ENCODE assay signal across 8 cellular contexts in genomic region chr13:20127263-20127562, GRCh38. TPM values are rescaled to one million over a fixed set of nuclear protein-coding genes. Genes with fewer than 3 reads are reported as not detected.
A peak's percentile ranks its signal among the peaks of the same experiment; 100 is the strongest.
DNase-seq lines count a peak whose midpoint lies in the region; ATAC-seq, FAIRE-seq and TF ChIP-seq lines count a peak whose summit lies in the region.

No MANE protein-coding gene starts in this region.

- H3K79me2 ChIP-seq in DND-41 (ENCODE audit: insufficient read depth, low read length): no peaks in the 10 kb centered on the region

- peak; percentile 16 for DNase-seq in DND-41
- no peak for DNase-seq in astrocyte of the spinal cord (ENCODE audit: low read depth, low spot score)
- DNase-seq in lower lobe of right lung: no peak
- no peak for DNase-seq in aorta
- no peak for DNase-seq in NCI-H2029 (lab: John Stamatoyannopoulos, UW)
- no peak for DNase-seq in putamen (ENCODE audit: low spot score)
- DNase-seq in frontal cortex (ENCODE audit: low spot score in 2 of 2): no peak

- H3K9me3 ChIP-seq in DND-41 (ENCODE audit: insufficient read depth, low read length, severe bottlenecking) (no peaks in the 10 kb centered on the region), lower lobe of right lung (no peaks in the 10 kb centered on the region), aorta (ENCODE audit: control insufficient read depth, low read length) (no peaks in the 10 kb centered on the region)

- H3K27me3 ChIP-seq in DND-41 (ENCODE audit: insufficient read depth, low read length, poor library complexity): peaks cover 22% of the 10 kb centered on the region
- H3K27me3 ChIP-seq in lower lobe of right lung (ENCODE audit: low read depth): peaks cover 26% of the 10 kb centered on the region
- no peaks in the 10 kb centered on the region for H3K27me3 ChIP-seq in aorta (ENCODE audit: control insufficient read depth in 1 of 2, insufficient read depth in 2 of 2, low read length in 1 of 2)

- peak overlapping the region; percentile 47 for H3K9ac ChIP-seq in DND-41 (ENCODE audit: low read depth, low read length)

- peak overlapping the region in 1 of 2 experiments; percentile 54; a peak in 2 of 4 replicates for H3K4me3 ChIP-seq in DND-41 (ENCODE audit: low read depth in 1 of 2, low read length in 2 of 2)
- peak overlapping the region; percentile 42 for H3K4me3 ChIP-seq in astrocyte of the spinal cord (ENCODE audit: low read depth, low read length)
- H3K4me3 ChIP-seq in lower lobe of right lung: peak overlapping the region; percentile 57
- peak overlapping the region in 1 of 2 donors; percentile 40 for H3K4me3 ChIP-seq in aorta (ENCODE audit: low read length in 2 of 2)

- H3K36me3 ChIP-seq in DND-41 (ENCODE audit: insufficient read depth, low read length): no peaks in the 10 kb centered on the region
- no peaks in the 10 kb centered on the region for H3K36me3 ChIP-seq in lower lobe of right lung
- H3K36me3 ChIP-seq in aorta (ENCODE audit: control insufficient read depth in 1 of 2, insufficient read depth in 2 of 2, low read length in 1 of 2): no peaks in the 10 kb centered on the region

- no peak for FAIRE-seq in frontal cortex (lab: Jason Lieb, UNC)

- intact Hi-C loops in lower lobe of right lung (cut with DNase I): no loop called here
- intact Hi-C loops in aorta (cut with DNase I): loop anchor here in 1 of 2 donors (5.0 kb wide), 1 partner anchor 35 kb away; the partner anchor contains the start of gene GJA3

- in situ Hi-C loops in astrocyte of the spinal cord (cut with HindIII; ENCODE audit: low sequenced_read_pairs): no loop called here

- no peak overlapping the region for H3K27ac ChIP-seq in DND-41 (ENCODE audit: low read length)
- peak overlapping the region; percentile 79 for H3K27ac ChIP-seq in lower lobe of right lung
- H3K27ac ChIP-seq in aorta (ENCODE audit: low read depth in 1 of 2, low read length in 2 of 2): no peak overlapping the region

- 20 to 23% methylated on average over 6 of the region's 6 CpGs for WGBS in aorta, 2 donors

- H3K4me1 ChIP-seq in DND-41 (ENCODE audit: insufficient read depth, low read length) (peaks cover 17% of the 10 kb centered on the region), lower lobe of right lung (peaks cover 12% of the 10 kb centered on the region), aorta (ENCODE audit: control insufficient read depth in 1 of 2, insufficient read depth in 2 of 2, low read length in 2 of 2) (no peaks in the 10 kb centered on the region)

- ATAC-seq in DND-41 (ENCODE audit: insufficient read depth, low read depth) (peak; percentile 44; the same call in 2 of the 3 replicates), HG03196 (IDR thresholded peaks at IDR 0.05; ENCODE audit: unreplicated experiment) (peak; percentile 10), lower lobe of right lung (peak; percentile 18 to 52), aorta (ENCODE audit: low FRiP score) (peak; percentile 8)

- no peak for TF ChIP-seq CTCF in DND-41 (IDR thresholded peaks at IDR 0.05; ENCODE audit: borderline replicate concordance, extremely low read depth, low read length, poor library complexity, severe bottlenecking)
- no peak for TF ChIP-seq CTCF in astrocyte of the spinal cord (IDR thresholded peaks at IDR 0.05; ENCODE audit: low read depth, low read length)
- TF ChIP-seq CTCF in lower lobe of right lung (IDR thresholded peaks at IDR 0.05): no peak

- peak overlapping the region; percentile 71; the same call in 1 of the 2 replicates for H2AFZ ChIP-seq in DND-41 (ENCODE audit: low read depth, low read length)

- H4K20me1 ChIP-seq in DND-41 (ENCODE audit: insufficient read depth, low read length): no peaks in the 10 kb centered on the region

- H3K4me2 ChIP-seq in DND-41 (ENCODE audit: insufficient read depth, low read length): peak overlapping the region; percentile 68

RNA-seq across cellular contexts. Expression of gene GJA3, which starts 33.6 kb away (rescaled TPM):
- total RNA-seq in lower lobe of right lung (not detected), aorta (under 1 TPM; 0.19 to 0.42 TPM), frontal cortex (not detected)
- polyA plus RNA-seq in aorta: under 1 TPM in 1 of 2 donors, not detected in 1; 0.03 TPM
